ENCODE assay signal across 31 cellular contexts in genomic region chrX:135639066-135639815, GRCh38.
"Had no signal": no experiment of that assay in that cellular context is flagged by ENCODE, and none has a peak within 500 bp of the region (broad histone marks: within the 10 kb centered on the region; RNA-seq: fewer than 3 reads in every experiment).

No MANE protein-coding gene starts in this region.

- H2AFZ ChIP-seq: neural progenitor cell had no signal

- H3K27ac Mint-ChIP-seq: immature natural killer cell; naive B cell; natural killer cell; nephron progenitor cell; neural progenitor cell; progenitor cell of endocrine pancreas; stimulated activated naive B cell treated with anti-CD40 and anti-IgM and Interleukin-4, amounts not matched to agents 10 μg/mL and 1 μg/mL and 100 μg/mL, for 72 hours; type B pancreatic cell had no signal

- DNase-seq: hypothalamus; immature natural killer cell; kidney; left colon; left lung; lower lobe of right lung; mammary epithelial cell; mesenchymal stem cell; naive B cell; natural killer cell; nephron progenitor cell; ovary; right lobe of liver; stimulated activated CD4-positive, alpha-beta T cell treated with anti-CD3 and anti-CD28 coated beads, Interleukin-12 subunit alpha, Interleukin-12 subunit beta, amount 100 ng/mL, for 4 hours; stimulated activated CD4-positive, alpha-beta T cell treated with anti-CD3 and anti-CD28 coated beads, Interleukin-15, amount 100 ng/mL, for 24 hours; stimulated activated CD4-positive, alpha-beta T cell treated with anti-CD3 and anti-CD28 coated beads, Interleukin-2, amount 100 ng/mL, for 24 hours; stimulated activated CD4-positive, alpha-beta T cell treated with anti-CD3 and anti-CD28 coated beads, Interleukin-4, amount 100 ng/mL, for 1 hour; stimulated activated naive B cell treated with anti-CD40 and anti-IgM and Interleukin-4, amounts not matched to agents 10 μg/mL and 1 μg/mL and 100 μg/mL, for 72 hours; stimulated activated naive CD8-positive, alpha-beta T cell treated with anti-CD3 and anti-CD28 coated beads, Interleukin-15, Interleukin-2, amounts not matched to agents 100 U/mL and 50 U/mL, for 24 hours; stomach; uterus had no signal

- H3K36me3 ChIP-seq: left lung, lower lobe of right lung, neural progenitor cell, neutrophil, ovary, right atrium auricular region, right lobe of liver, stomach, suprapubic skin, thoracic aorta, tibial nerve, uterus had no signal

- H3K9me3 Mint-ChIP-seq: natural killer cell; neural progenitor cell; stimulated activated naive B cell treated with anti-CD40 and anti-IgM and Interleukin-4, amounts not matched to agents 10 μg/mL and 1 μg/mL and 100 μg/mL, for 72 hours had no signal

- ATAC-seq: left colon; left lung; lower lobe of right lung; natural killer cell; right lobe of liver; stimulated activated naive B cell treated with anti-CD40 and anti-IgM and Interleukin-4, amounts not matched to agents 10 μg/mL and 1 μg/mL and 100 μg/mL, for 72 hours; stimulated activated naive CD8-positive, alpha-beta T cell treated with anti-CD3 and anti-CD28 coated beads, Interleukin-15, Interleukin-2, amounts not matched to agents 100 U/mL and 50 U/mL, for 24 hours had no signal

- H3K4me3 ChIP-seq: left lung, lower lobe of right lung, neural progenitor cell, ovary, right atrium auricular region, right lobe of liver, skin epidermis, stomach, suprapubic skin, thoracic aorta, tibial nerve, uterus had no signal

- H3K4me1 ChIP-seq: left lung, lower lobe of right lung, neural progenitor cell, right atrium auricular region, right lobe of liver, stomach, suprapubic skin, tibial nerve, uterus had no signal

- H3K36me3 Mint-ChIP-seq: immature natural killer cell; naive B cell; natural killer cell; neural progenitor cell; stimulated activated naive B cell treated with anti-CD40 and anti-IgM and Interleukin-4, amounts not matched to agents 10 μg/mL and 1 μg/mL and 100 μg/mL, for 72 hours; type B pancreatic cell had no signal

- H3K27me3 Mint-ChIP-seq: progenitor cell of endocrine pancreas, type B pancreatic cell had no signal

- FAIRE-seq: islet of Langerhans, kidney had no signal

- H3K9me3 ChIP-seq: left lung, lower lobe of right lung, neutrophil, ovary, right atrium auricular region, right lobe of liver, suprapubic skin, thoracic aorta, tibial nerve, uterus had no signal

- H3K9ac ChIP-seq: neural progenitor cell had no signal

- H3K4me2 ChIP-seq: neural progenitor cell had no signal

- H3K4me3 Mint-ChIP-seq: immature natural killer cell; naive B cell; natural killer cell; nephron progenitor cell; neural progenitor cell; stimulated activated naive B cell treated with anti-CD40 and anti-IgM and Interleukin-4, amounts not matched to agents 10 μg/mL and 1 μg/mL and 100 μg/mL, for 72 hours; type B pancreatic cell had no signal

- H3K27me3 ChIP-seq: left lung, neural progenitor cell, neutrophil, ovary, right atrium auricular region, right lobe of liver, stomach, suprapubic skin, tibial nerve, uterus had no signal

- H3K27ac ChIP-seq: left lung, lower lobe of right lung, neural progenitor cell, neutrophil, ovary, right atrium auricular region, right lobe of liver, skin epidermis, stomach, suprapubic skin, thoracic aorta, tibial nerve, uterus had no signal

- H3K4me1 Mint-ChIP-seq: immature natural killer cell; naive B cell; natural killer cell; nephron progenitor cell; neural progenitor cell; stimulated activated naive B cell treated with anti-CD40 and anti-IgM and Interleukin-4, amounts not matched to agents 10 μg/mL and 1 μg/mL and 100 μg/mL, for 72 hours had no signal
